18 cellular contexts compared by ENCODE assay signal in genomic region chr1:198778049-198778448, GRCh38.
A peak's percentile ranks its signal among the peaks of the same experiment; 100 is the strongest.
DNase-seq lines count a peak whose midpoint lies in the region; ATAC-seq and TF ChIP-seq lines count a peak whose summit lies in the region.
"Had no signal": no experiment of that assay in that cellular context is flagged by ENCODE, and none has a peak within 500 bp of the region (broad histone marks: within the 10 kb centered on the region; RNA-seq: fewer than 3 reads in every experiment).

No MANE protein-coding gene starts in this region.

- no peaks in the 10 kb centered on the region for H3K27me3 ChIP-seq in GM23338 (ENCODE audit: insufficient read depth)

- H3K27me3 Mint-ChIP-seq in GM23338 (ENCODE audit: insufficient read depth, low read depth, poor library complexity), result no peaks in the 10 kb centered on the region
- no peaks in the 10 kb centered on the region for H3K27me3 Mint-ChIP-seq in Calu3 (ENCODE audit: unreplicated experiment)

- no peaks in the 10 kb centered on the region for H3K36me3 Mint-ChIP-seq in GM23338 (ENCODE audit: low read depth)
- no peaks in the 10 kb centered on the region for H3K36me3 Mint-ChIP-seq in Calu3 (ENCODE audit: insufficient read depth, unreplicated experiment)

- ATAC-seq in GM23338 (peak; percentile 84), sciatic nerve (peak; percentile 51), GM18873 (IDR thresholded peaks at IDR 0.05; ENCODE audit: low FRiP score, unreplicated experiment) (no peak), GM21576 (IDR thresholded peaks at IDR 0.05; ENCODE audit: unreplicated experiment) (no peak)
- ATAC-seq: HCT116, K562, Panc1 had no signal

- no peaks in the 10 kb centered on the region for H3K4me1 ChIP-seq in GM23338 (ENCODE audit: insufficient read depth)

- no peaks in the 10 kb centered on the region for H3K36me3 ChIP-seq in GM23338 (ENCODE audit: insufficient read depth)

- H3K4me1 Mint-ChIP-seq in GM23338 (peaks cover 11% of the 10 kb centered on the region), Calu3 (ENCODE audit: low read depth, unreplicated experiment) (no peaks in the 10 kb centered on the region)

- no TSS peak for BruUV-seq in Calu3 (replicated peaks; lab: Mats Ljungman, UMichigan)

- CTCF ChIA-PET in Calu3 (lab: Charles Lee), result interaction anchor here (1.3 kb wide), 1 partner anchor 335 kb away, joined by 3 read pairs; no protein-coding TSS in a partner anchor

- H3K4me3 ChIP-seq in GM23338 (no peak overlapping the region), fibroblast of villous mesenchyme (ENCODE audit: low read depth, low read length) (no peak overlapping the region)
- H3K4me3 ChIP-seq: K562 had no signal

- H3K27ac Mint-ChIP-seq in GM23338 (no peak overlapping the region), Calu3 (ENCODE audit: unreplicated experiment) (no peak overlapping the region)

- no peak overlapping the region for H3K4me2 ChIP-seq in GM23338

- peaks cover 9% of the 10 kb centered on the region; the same call in 1 of the 2 replicates for H3K9me2 ChIP-seq in GM23338 (ENCODE audit: insufficient read depth)

- no peaks in the 10 kb centered on the region for H4K20me1 ChIP-seq in GM23338 (replicated peaks; ENCODE audit: insufficient read depth)

- H3K9me3 Mint-ChIP-seq in GM23338 (no peaks in the 10 kb centered on the region), Calu3 (ENCODE audit: low read depth, unreplicated experiment) (no peaks in the 10 kb centered on the region)

- no peaks in the 10 kb centered on the region for H3K79me2 ChIP-seq in GM23338 (replicated peaks; ENCODE audit: insufficient read depth)

- H3K4me3 Mint-ChIP-seq in GM23338, result no peak overlapping the region
- no peak overlapping the region for H3K4me3 Mint-ChIP-seq in Calu3 (ENCODE audit: low read depth, unreplicated experiment)

- TF ChIP-seq CTCF in GM23338 (conservative IDR thresholded peaks at IDR 0.05; ENCODE audit: low read depth in 2 of 2), result no peak
- TF ChIP-seq CTCF in fibroblast of villous mesenchyme (IDR thresholded peaks at IDR 0.05; ENCODE audit: insufficient read depth, low read depth, low read length), result no peak
- TF ChIP-seq CTCF in Calu3 (IDR thresholded peaks at IDR 0.05; ENCODE audit: unreplicated experiment), result no peak

- H3K27ac ChIP-seq in GM23338 (ENCODE audit: low read depth) (no peak overlapping the region), angular gyrus (ENCODE audit: low read depth, low read length) (peak overlapping the region; percentile 19)

- H3F3A ChIP-seq in GM23338 (replicated peaks; ENCODE audit: low read depth), result no peaks in the 10 kb centered on the region

- no peak for DNase-seq in GM23338 (ENCODE audit: low spot score)
- DNase-seq in fibroblast of villous mesenchyme (ENCODE audit: low read depth), result peak; percentile 55
- no peak for DNase-seq in sciatic nerve (ENCODE audit: low spot score)
- no peak for DNase-seq in activated CD8-positive, alpha-beta memory T cell treated with anti-CD3 and anti-CD28 coated beads for 24 hours
- no peak for DNase-seq in Calu3
- DNase-seq: activated CD4-positive, alpha-beta T cell treated with anti-CD3 and anti-CD28 coated beads for 4 hours; AML-193; amniotic stem cell; effector memory CD4-positive, alpha-beta T cell; islet precursor cell; NCI-H1694 treated with DMSO at 0.1 percent for 48 hours; NCI-H526 had no signal

- H2AFZ ChIP-seq in GM23338, result peak overlapping the region; percentile 4; the same call in 1 of the 2 replicates

- intact Hi-C loops in sciatic nerve (cut with DNase I) (no loop called here), Calu3 (cut with micrococcal nuclease; ENCODE audit: unreplicated experiment) (no loop called here)

TF ChIP-seq in GM23338, 12 proteins besides CTCF, POLR2A, EP300 and RAD21 (continues in another document):
- TF ChIP-seq ETS1 (IDR thresholded peaks at IDR 0.05) (no peak), STAT1 (IDR thresholded peaks at IDR 0.05; ENCODE audit: unreplicated experiment) (no peak), EZH2 (IDR thresholded peaks at IDR 0.05; ENCODE audit: low read depth, unreplicated experiment) (no peak), POLR2AphosphoS5 (IDR thresholded peaks at IDR 0.05; ENCODE audit: low read depth) (no peak), CREB1 (CRISPR knock-in tag; IDR thresholded peaks at IDR 0.05; ENCODE audit: low read depth) (no peak), ZNF331 (CRISPR knock-in tag; IDR thresholded peaks at IDR 0.05; ENCODE audit: low read depth) (no peak), ZNF462 (CRISPR knock-in tag; IDR thresholded peaks at IDR 0.05) (no peak), NANOG (IDR thresholded peaks at IDR 0.05; ENCODE audit: borderline replicate concordance) (no peak), EZH2phosphoT487 (IDR thresholded peaks at IDR 0.05; ENCODE audit: unreplicated experiment) (no peak), ZNF114 (CRISPR knock-in tag; IDR thresholded peaks at IDR 0.05) (no peak), JUNB (IDR thresholded peaks at IDR 0.05; ENCODE audit: unreplicated experiment) (no peak)

Comparison
In these comparisons a context has a peak if more than half of its experiments do, and no peak if none do; other contexts are left out.
1. ATAC-seq: peak in GM23338 (single experiment) and sciatic nerve (single experiment); none in GM18873 (single experiment) and GM21576 (single experiment).